ENCODE assay signal across 9 cellular contexts in genomic region chr12:97512696-97513095, GRCh38. TPM values are rescaled to one million over a fixed set of nuclear protein-coding genes. Genes with fewer than 3 reads are reported as not detected.
"Had no signal": no experiment of that assay in that cellular context is flagged by ENCODE, and none has a peak within 500 bp of the region (broad histone marks: within the 10 kb centered on the region; RNA-seq: fewer than 3 reads in every experiment).

No MANE protein-coding gene starts in this region.

- H3K27ac ChIP-seq: HL-60 had no signal

- H3K4me3 ChIP-seq: HAP-1 had no signal

- DNase-seq: H7, HFFc6, KBM-7 had no signal

- H3K36me3 ChIP-seq: HAP-1 had no signal

- FAIRE-seq: HepG2 had no signal

- H3K9me3 ChIP-seq: HAP-1 had no signal

- H3K4me1 ChIP-seq: HAP-1 had no signal

- ATAC-seq: HCT116, HepG2 had no signal

RNA-seq across cellular contexts. Expression of gene RMST, which starts 50.1 kb away (rescaled TPM):
- total RNA-seq: HFFc6, HT1080 had no signal
- polyA plus RNA-seq: IgD-negative memory B cell had no signal
